ENCODE assay signal across 13 cellular contexts in genomic region chr10:3895045-3895609, GRCh38.
A peak's percentile ranks its signal among the peaks of the same experiment; 100 is the strongest.
DNase-seq lines count a peak whose midpoint lies in the region; ATAC-seq lines count a peak whose summit lies in the region.
"Had no signal": no experiment of that assay in that cellular context is flagged by ENCODE, and none has a peak within 500 bp of the region (broad histone marks: within the 10 kb centered on the region; RNA-seq: fewer than 3 reads in every experiment).

No MANE protein-coding gene starts in this region.

- no peak overlapping the region for H3K4ac ChIP-seq in trophoblast cell (ENCODE audit: low read depth, low read length)

- H2AK5ac ChIP-seq in trophoblast cell (ENCODE audit: low read length): no peak overlapping the region

- peaks cover 47% of the 10 kb centered on the region for H3K4me1 Mint-ChIP-seq in activated T-cell treated with anti-CD3 and anti-CD28 coated beads, Interleukin-2, amount 50 U/mL, for 24 hours (ENCODE audit: low read depth)

- no peak overlapping the region for H2BK120ac ChIP-seq in trophoblast cell (ENCODE audit: insufficient read depth, low read length, poor library complexity)

- peak overlapping the region; percentile 74 for H3K27ac ChIP-seq in trophoblast cell (ENCODE audit: low read depth, low read length)
- H3K27ac ChIP-seq: esophagus muscularis mucosa had no signal

- no peak overlapping the region for H3K4me2 ChIP-seq in trophoblast cell (ENCODE audit: low read length)

- H3K4me1 ChIP-seq in trophoblast cell (ENCODE audit: control insufficient read depth in 1 of 2, insufficient read depth in 2 of 2, low read length in 2 of 2): peaks cover 13 to 16% of the 10 kb centered on the region in 2 experiments

- no peak overlapping the region for H3K18ac ChIP-seq in trophoblast cell (ENCODE audit: low read length)

- ATAC-seq in esophagus mucosa: peak; percentile 54
- no peak for ATAC-seq in HG03432 (IDR thresholded peaks at IDR 0.05; ENCODE audit: unreplicated experiment)
- no peak for ATAC-seq in HG03025 (IDR thresholded peaks at IDR 0.05; ENCODE audit: low FRiP score, unreplicated experiment)
- ATAC-seq: activated CD8-positive, alpha-beta memory T cell treated with anti-CD3 and anti-CD28 coated beads, Interleukin-2, amount 10 ng/mL, durations not matched to agents 7 days and 5 days had no signal

- no peaks in the 10 kb centered on the region for H3K79me2 ChIP-seq in trophoblast cell (ENCODE audit: control insufficient read depth, insufficient read depth, low read length, poor library complexity)

- no peak overlapping the region for H2AFZ ChIP-seq in trophoblast cell (ENCODE audit: insufficient read depth, low read length, poor library complexity)

- peak overlapping the region; percentile 2 for H2BK12ac ChIP-seq in trophoblast cell (ENCODE audit: low read length)

- H2BK5ac ChIP-seq in trophoblast cell (ENCODE audit: low read depth, low read length, poor library complexity): peak overlapping the region; percentile 76

- peaks cover 39% of the 10 kb centered on the region for H3K79me1 ChIP-seq in trophoblast cell (ENCODE audit: low read length)

- no peaks in the 10 kb centered on the region for H3K27me3 ChIP-seq in trophoblast cell (ENCODE audit: insufficient read depth, low read length)
- H3K27me3 ChIP-seq: esophagus muscularis mucosa had no signal

- WGBS in trophoblast cell (ENCODE audit: extremely low coverage, insufficient coverage, insufficient read length): no CpG with 5 or more reads among the region's 5 CpGs

- H3K9me3 ChIP-seq in trophoblast cell (ENCODE audit: insufficient read depth, low read depth, low read length): no peaks in the 10 kb centered on the region
- H3K9me3 ChIP-seq: esophagus muscularis mucosa had no signal

- peak overlapping the region; percentile 59 for H3K27ac Mint-ChIP-seq in activated T-cell treated with anti-CD3 and anti-CD28 coated beads, Interleukin-2, amount 50 U/mL, for 24 hours

- no peak overlapping the region for H3K4me3 ChIP-seq in trophoblast cell (ENCODE audit: low read depth, low read length)
- H3K4me3 ChIP-seq: esophagus muscularis mucosa had no signal

- no peak overlapping the region for H3K23ac ChIP-seq in trophoblast cell (ENCODE audit: low read length)

- H3K27me3 Mint-ChIP-seq in activated T-cell treated with anti-CD3 and anti-CD28 coated beads, Interleukin-2, amount 50 U/mL, for 24 hours: no peaks in the 10 kb centered on the region
- H3K27me3 Mint-ChIP-seq: activated CD8-positive, alpha-beta memory T cell treated with anti-CD3 and anti-CD28 coated beads, Interleukin-2, amount 10 ng/mL, durations not matched to agents 7 days and 5 days had no signal

- H3K36me3 ChIP-seq in trophoblast cell (ENCODE audit: control insufficient read depth in 1 of 2, insufficient read depth in 2 of 2, low read length in 2 of 2): no peaks in the 10 kb centered on the region
- H3K36me3 ChIP-seq: esophagus muscularis mucosa had no signal

- no peak for DNase-seq in activated T-cell treated with anti-CD3 and anti-CD28 coated beads, Interleukin-2, amount 50 U/mL, for 24 hours
- no peak for DNase-seq in activated T-cell treated with anti-CD3 and anti-CD28 coated beads, Interleukin-2, amount 50 U/mL, for 48 hours
- DNase-seq in RPMI7951 (ENCODE audit: low read depth) (peak; percentile 70), trophoblast cell (no peak), NCI-H510A (lab: John Stamatoyannopoulos, UW) (no peak)
- DNase-seq: activated CD8-positive, alpha-beta memory T cell treated with anti-CD3 and anti-CD28 coated beads, Interleukin-2, amount 10 ng/mL, durations not matched to agents 7 days and 5 days; NCI-H2081; stimulated activated CD4-positive, alpha-beta T cell treated with anti-CD3 and anti-CD28 coated beads, Interleukin-2, amount 100 ng/mL, for 48 hours; T-helper 2 cell had no signal

- H4K12ac ChIP-seq in trophoblast cell (ENCODE audit: low read depth, low read length): no peak overlapping the region

- H3K9ac ChIP-seq in trophoblast cell (ENCODE audit: low read length): no peak overlapping the region

- H3K4me3 Mint-ChIP-seq in activated T-cell treated with anti-CD3 and anti-CD28 coated beads, Interleukin-2, amount 50 U/mL, for 24 hours: no peak overlapping the region
- H3K4me3 Mint-ChIP-seq: activated CD8-positive, alpha-beta memory T cell treated with anti-CD3 and anti-CD28 coated beads, Interleukin-2, amount 10 ng/mL, durations not matched to agents 7 days and 5 days had no signal

- H4K91ac ChIP-seq in trophoblast cell (ENCODE audit: low read depth, low read length): peak overlapping the region; percentile 91

- H3K36me3 Mint-ChIP-seq in activated T-cell treated with anti-CD3 and anti-CD28 coated beads, Interleukin-2, amount 50 U/mL, for 24 hours (ENCODE audit: low read depth): no peaks in the 10 kb centered on the region

- H3K9me3 Mint-ChIP-seq in activated T-cell treated with anti-CD3 and anti-CD28 coated beads, Interleukin-2, amount 50 U/mL, for 24 hours: no peaks in the 10 kb centered on the region

- no peak overlapping the region for H3K14ac ChIP-seq in trophoblast cell (ENCODE audit: low read length)

- no peak overlapping the region for H4K8ac ChIP-seq in trophoblast cell (ENCODE audit: low read depth, low read length)
